Comparison of ENCODE assay signal across 1 cellular context in genomic region chr12:49961111-49961922, GRCh38.
TF ChIP-seq lines count a peak whose summit lies in the region.

Gene AQP5, plus strand, starts transcription at chr12:49961872. Its CDS starts 146 bp downstream, at chr12:49962018.

TF ChIP-seq in HCT116, 20 proteins besides CTCF, POLR2A, EP300 and RAD21 (continued from another document):
- TF ChIP-seq ZBTB33 (IDR thresholded peaks at IDR 0.05; ENCODE audit: extremely low read depth, insufficient replicate concordance, low read length) (no peak), JUND (IDR thresholded peaks at IDR 0.05) (no peak)
- TF ChIP-seq, protein P1, sequence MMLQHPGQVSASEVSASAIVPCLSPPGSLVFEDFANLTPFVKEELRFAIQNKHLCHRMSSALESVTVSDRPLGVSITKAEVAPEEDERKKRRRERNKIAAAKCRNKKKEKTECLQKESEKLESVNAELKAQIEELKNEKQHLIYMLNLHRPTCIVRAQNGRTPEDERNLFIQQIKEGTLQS (IDR thresholded peaks at IDR 0.05): no peak
TF ChIP-seq in HCT116: peak in this region for 0.
